ENCODE assay signal across 1 cellular context in the genomic region with DNA sequence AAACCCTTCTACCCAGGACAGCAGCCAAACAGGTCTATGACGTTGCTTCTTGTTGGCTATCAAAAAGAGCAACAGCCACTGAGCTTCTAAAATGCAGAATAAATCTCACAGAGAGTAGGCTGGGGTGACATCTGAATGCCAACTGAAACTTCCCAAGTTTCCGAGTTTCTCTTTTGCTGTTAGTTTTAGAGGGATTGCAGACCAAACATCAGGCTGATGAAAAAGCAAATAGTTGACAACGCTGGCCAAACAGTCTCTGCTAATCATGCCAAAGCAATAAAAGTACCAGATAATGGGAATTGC.
A peak's percentile ranks its signal among the peaks of the same experiment; 100 is the strongest.
TF ChIP-seq lines count a peak whose summit lies in the region.

No MANE protein-coding gene starts in this region.

TF ChIP-seq in HEK293, 187 proteins besides CTCF, POLR2A, EP300 and RAD21 (continued from another document):
- TF ChIP-seq, protein P1, sequence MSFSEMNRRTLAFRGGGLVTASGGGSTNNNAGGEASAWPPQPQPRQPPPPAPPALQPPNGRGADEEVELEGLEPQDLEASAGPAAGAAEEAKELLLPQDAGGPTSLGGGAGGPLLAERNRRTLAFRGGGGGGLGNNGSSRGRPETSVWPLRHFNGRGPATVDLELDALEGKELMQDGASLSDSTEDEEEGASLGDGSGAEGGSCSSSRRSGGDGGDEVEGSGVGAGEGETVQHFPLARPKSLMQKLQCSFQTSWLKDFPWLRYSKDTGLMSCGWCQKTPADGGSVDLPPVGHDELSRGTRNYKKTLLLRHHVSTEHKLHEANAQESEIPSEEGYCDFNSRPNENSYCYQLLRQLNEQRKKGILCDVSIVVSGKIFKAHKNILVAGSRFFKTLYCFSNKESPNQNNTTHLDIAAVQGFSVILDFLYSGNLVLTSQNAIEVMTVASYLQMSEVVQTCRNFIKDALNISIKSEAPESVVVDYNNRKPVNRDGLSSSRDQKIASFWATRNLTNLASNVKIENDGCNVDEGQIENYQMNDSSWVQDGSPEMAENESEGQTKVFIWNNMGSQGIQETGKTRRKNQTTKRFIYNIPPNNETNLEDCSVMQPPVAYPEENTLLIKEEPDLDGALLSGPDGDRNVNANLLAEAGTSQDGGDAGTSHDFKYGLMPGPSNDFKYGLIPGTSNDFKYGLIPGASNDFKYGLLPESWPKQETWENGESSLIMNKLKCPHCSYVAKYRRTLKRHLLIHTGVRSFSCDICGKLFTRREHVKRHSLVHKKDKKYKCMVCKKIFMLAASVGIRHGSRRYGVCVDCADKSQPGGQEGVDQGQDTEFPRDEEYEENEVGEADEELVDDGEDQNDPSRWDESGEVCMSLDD (tag by site-specific recombination; IDR thresholded peaks at IDR 0.05) = no peak
- TF ChIP-seq, protein P2, sequence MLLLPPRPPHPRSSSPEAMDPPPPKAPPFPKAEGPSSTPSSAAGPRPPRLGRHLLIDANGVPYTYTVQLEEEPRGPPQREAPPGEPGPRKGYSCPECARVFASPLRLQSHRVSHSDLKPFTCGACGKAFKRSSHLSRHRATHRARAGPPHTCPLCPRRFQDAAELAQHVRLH (tag by site-specific recombination; IDR thresholded peaks at IDR 0.05) = 0 out of 2 replicates have a peak, but pooled peaks have one; percentile 5
- no peak for TF ChIP-seq ZNF133 (tag by site-specific recombination; IDR thresholded peaks at IDR 0.05)
- peak; percentile 93 for TF ChIP-seq FEZF1 (tag by site-specific recombination; IDR thresholded peaks at IDR 0.05)
- TF ChIP-seq ZBTB21 (tag by site-specific recombination; IDR thresholded peaks at IDR 0.05) = peak; percentile 55; the same call in 1 of the 2 replicates
- TF ChIP-seq ZNF560 (tag by site-specific recombination; IDR thresholded peaks at IDR 0.05; ENCODE audit: borderline replicate concordance) = no peak
- no peak for TF ChIP-seq ZNF214 (tag by site-specific recombination; IDR thresholded peaks at IDR 0.05; ENCODE audit: borderline replicate concordance)
- TF ChIP-seq MZF1 (tag by site-specific recombination; IDR thresholded peaks at IDR 0.05; ENCODE audit: borderline replicate concordance) = no peak
- no peak for TF ChIP-seq ZFP3 (tag by site-specific recombination; IDR thresholded peaks at IDR 0.05; ENCODE audit: low read depth)
- no peak for TF ChIP-seq ZNF174 (tag by site-specific recombination; IDR thresholded peaks at IDR 0.05)
- peak; percentile 48; the same call in 1 of the 2 replicates for TF ChIP-seq SP2 (tag by site-specific recombination; IDR thresholded peaks at IDR 0.05)
- TF ChIP-seq ZNF202 (tag by site-specific recombination; IDR thresholded peaks at IDR 0.05; ENCODE audit: borderline replicate concordance) = no peak
- TF ChIP-seq ZNF391 (tag by site-specific recombination; IDR thresholded peaks at IDR 0.05; ENCODE audit: borderline replicate concordance, low read depth) = no peak
- TF ChIP-seq, protein P3, sequence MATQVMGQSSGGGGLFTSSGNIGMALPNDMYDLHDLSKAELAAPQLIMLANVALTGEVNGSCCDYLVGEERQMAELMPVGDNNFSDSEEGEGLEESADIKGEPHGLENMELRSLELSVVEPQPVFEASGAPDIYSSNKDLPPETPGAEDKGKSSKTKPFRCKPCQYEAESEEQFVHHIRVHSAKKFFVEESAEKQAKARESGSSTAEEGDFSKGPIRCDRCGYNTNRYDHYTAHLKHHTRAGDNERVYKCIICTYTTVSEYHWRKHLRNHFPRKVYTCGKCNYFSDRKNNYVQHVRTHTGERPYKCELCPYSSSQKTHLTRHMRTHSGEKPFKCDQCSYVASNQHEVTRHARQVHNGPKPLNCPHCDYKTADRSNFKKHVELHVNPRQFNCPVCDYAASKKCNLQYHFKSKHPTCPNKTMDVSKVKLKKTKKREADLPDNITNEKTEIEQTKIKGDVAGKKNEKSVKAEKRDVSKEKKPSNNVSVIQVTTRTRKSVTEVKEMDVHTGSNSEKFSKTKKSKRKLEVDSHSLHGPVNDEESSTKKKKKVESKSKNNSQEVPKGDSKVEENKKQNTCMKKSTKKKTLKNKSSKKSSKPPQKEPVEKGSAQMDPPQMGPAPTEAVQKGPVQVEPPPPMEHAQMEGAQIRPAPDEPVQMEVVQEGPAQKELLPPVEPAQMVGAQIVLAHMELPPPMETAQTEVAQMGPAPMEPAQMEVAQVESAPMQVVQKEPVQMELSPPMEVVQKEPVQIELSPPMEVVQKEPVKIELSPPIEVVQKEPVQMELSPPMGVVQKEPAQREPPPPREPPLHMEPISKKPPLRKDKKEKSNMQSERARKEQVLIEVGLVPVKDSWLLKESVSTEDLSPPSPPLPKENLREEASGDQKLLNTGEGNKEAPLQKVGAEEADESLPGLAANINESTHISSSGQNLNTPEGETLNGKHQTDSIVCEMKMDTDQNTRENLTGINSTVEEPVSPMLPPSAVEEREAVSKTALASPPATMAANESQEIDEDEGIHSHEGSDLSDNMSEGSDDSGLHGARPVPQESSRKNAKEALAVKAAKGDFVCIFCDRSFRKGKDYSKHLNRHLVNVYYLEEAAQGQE (tag by site-specific recombination; IDR thresholded peaks at IDR 0.05) = peak; percentile 91; the same call in 1 of the 2 replicates
- TF ChIP-seq ZSCAN16 (tag by site-specific recombination; IDR thresholded peaks at IDR 0.05) = no peak
- TF ChIP-seq, protein P4, sequence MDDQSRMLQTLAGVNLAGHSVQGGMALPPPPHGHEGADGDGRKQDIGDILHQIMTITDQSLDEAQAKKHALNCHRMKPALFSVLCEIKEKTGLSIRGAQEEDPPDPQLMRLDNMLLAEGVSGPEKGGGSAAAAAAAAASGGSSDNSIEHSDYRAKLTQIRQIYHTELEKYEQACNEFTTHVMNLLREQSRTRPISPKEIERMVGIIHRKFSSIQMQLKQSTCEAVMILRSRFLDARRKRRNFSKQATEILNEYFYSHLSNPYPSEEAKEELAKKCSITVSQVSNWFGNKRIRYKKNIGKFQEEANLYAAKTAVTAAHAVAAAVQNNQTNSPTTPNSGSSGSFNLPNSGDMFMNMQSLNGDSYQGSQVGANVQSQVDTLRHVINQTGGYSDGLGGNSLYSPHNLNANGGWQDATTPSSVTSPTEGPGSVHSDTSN (CRISPR knock-in tag; IDR thresholded peaks at IDR 0.05) = no peak
- no peak for TF ChIP-seq ZBTB7A (tag by site-specific recombination; IDR thresholded peaks at IDR 0.05; ENCODE audit: low read depth)
- TF ChIP-seq KLF1 (tag by site-specific recombination; IDR thresholded peaks at IDR 0.05) = no peak
- TF ChIP-seq ZNF544 (tag by site-specific recombination; IDR thresholded peaks at IDR 0.05) = no peak
- TF ChIP-seq ZNF621 (tag by site-specific recombination; IDR thresholded peaks at IDR 0.05) = no peak
- TF ChIP-seq ZNF629 (tag by site-specific recombination; IDR thresholded peaks at IDR 0.05) = peak; percentile 78
- TF ChIP-seq, protein P5, sequence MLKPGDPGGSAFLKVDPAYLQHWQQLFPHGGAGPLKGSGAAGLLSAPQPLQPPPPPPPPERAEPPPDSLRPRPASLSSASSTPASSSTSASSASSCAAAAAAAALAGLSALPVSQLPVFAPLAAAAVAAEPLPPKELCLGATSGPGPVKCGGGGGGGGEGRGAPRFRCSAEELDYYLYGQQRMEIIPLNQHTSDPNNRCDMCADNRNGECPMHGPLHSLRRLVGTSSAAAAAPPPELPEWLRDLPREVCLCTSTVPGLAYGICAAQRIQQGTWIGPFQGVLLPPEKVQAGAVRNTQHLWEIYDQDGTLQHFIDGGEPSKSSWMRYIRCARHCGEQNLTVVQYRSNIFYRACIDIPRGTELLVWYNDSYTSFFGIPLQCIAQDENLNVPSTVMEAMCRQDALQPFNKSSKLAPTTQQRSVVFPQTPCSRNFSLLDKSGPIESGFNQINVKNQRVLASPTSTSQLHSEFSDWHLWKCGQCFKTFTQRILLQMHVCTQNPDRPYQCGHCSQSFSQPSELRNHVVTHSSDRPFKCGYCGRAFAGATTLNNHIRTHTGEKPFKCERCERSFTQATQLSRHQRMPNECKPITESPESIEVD (tag by site-specific recombination; IDR thresholded peaks at IDR 0.05) = no peak
- TF ChIP-seq ZNF350 (tag by site-specific recombination; IDR thresholded peaks at IDR 0.05) = no peak
- TF ChIP-seq, protein P6, sequence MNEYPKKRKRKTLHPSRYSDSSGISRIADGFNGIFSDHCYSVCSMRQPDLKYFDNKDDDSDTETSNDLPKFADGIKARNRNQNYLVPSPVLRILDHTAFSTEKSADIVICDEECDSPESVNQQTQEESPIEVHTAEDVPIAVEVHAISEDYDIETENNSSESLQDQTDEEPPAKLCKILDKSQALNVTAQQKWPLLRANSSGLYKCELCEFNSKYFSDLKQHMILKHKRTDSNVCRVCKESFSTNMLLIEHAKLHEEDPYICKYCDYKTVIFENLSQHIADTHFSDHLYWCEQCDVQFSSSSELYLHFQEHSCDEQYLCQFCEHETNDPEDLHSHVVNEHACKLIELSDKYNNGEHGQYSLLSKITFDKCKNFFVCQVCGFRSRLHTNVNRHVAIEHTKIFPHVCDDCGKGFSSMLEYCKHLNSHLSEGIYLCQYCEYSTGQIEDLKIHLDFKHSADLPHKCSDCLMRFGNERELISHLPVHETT (tag by site-specific recombination; IDR thresholded peaks at IDR 0.05) = no peak
- TF ChIP-seq, protein P7, sequence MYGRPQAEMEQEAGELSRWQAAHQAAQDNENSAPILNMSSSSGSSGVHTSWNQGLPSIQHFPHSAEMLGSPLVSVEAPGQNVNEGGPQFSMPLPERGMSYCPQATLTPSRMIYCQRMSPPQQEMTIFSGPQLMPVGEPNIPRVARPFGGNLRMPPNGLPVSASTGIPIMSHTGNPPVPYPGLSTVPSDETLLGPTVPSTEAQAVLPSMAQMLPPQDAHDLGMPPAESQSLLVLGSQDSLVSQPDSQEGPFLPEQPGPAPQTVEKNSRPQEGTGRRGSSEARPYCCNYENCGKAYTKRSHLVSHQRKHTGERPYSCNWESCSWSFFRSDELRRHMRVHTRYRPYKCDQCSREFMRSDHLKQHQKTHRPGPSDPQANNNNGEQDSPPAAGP (tag by site-specific recombination; IDR thresholded peaks at IDR 0.05) = no peak
